32 cellular contexts compared by ENCODE assay signal in genomic region chr3:89679686-89680085, GRCh38.
A peak's percentile ranks its signal among the peaks of the same experiment; 100 is the strongest.
DNase-seq lines count a peak whose midpoint lies in the region; ATAC-seq, FAIRE-seq and TF ChIP-seq lines count a peak whose summit lies in the region.
"Had no signal": no experiment of that assay in that cellular context is flagged by ENCODE, and none has a peak within 500 bp of the region (broad histone marks: within the 10 kb centered on the region; RNA-seq: fewer than 3 reads in every experiment).

No MANE protein-coding gene starts in this region.

- H3K27me3 ChIP-seq in HepG2 (ENCODE audit: control insufficient read depth in 1 of 2, insufficient read depth in 2 of 2, low read length in 2 of 2) (no peaks in the 10 kb centered on the region), right lobe of liver (no peaks in the 10 kb centered on the region), pancreas (no peaks in the 10 kb centered on the region)
- H3K27me3 ChIP-seq: BE2C; BLaER1; BLaER1 treated with 17β-estradiol and CSF1 and Interleukin-3, amounts not matched to agents 10 nM and 100 nM had no signal

- H3K9ac ChIP-seq in HepG2 (ENCODE audit: insufficient read depth, low read depth, low read length) = no peak overlapping the region
- H3K9ac ChIP-seq: BLaER1; BLaER1 treated with 17β-estradiol and CSF1 and Interleukin-3, amounts not matched to agents 10 nM and 100 nM had no signal

- H4K20me1 ChIP-seq in HepG2 (ENCODE audit: insufficient read depth, low read length) = no peaks in the 10 kb centered on the region
- H4K20me1 ChIP-seq: BLaER1; BLaER1 treated with 17β-estradiol and CSF1 and Interleukin-3, amounts not matched to agents 10 nM and 100 nM had no signal

- TF ChIP-seq CTCF in HepG2 (CRISPR knock-in tag; IDR thresholded peaks at IDR 0.05) = no peak
- TF ChIP-seq CTCF in right lobe of liver (IDR thresholded peaks at IDR 0.05) = no peak
- TF ChIP-seq CTCF in pancreas (IDR thresholded peaks at IDR 0.05) = no peak

- in situ Hi-C loops in HepG2 (cut with HindIII; ENCODE audit: extremely low pct_ligation_motif_present, low pct_unique_long_range_greater_than_20kb) = no loop called here

- no peak for ATAC-seq in HepG2
- no peak for ATAC-seq in right lobe of liver
- no peak for ATAC-seq in pancreas
- ATAC-seq: A549; CD8-positive, alpha-beta T cell had no signal

- BruUV-seq in HepG2 (replicated peaks; lab: Mats Ljungman, UMichigan) = no TSS peak

- TF ChIP-seq RAD21 in HepG2 (CRISPR knock-in tag; IDR thresholded peaks at IDR 0.05) = no peak

- intact Hi-C loops in HepG2 (cut with micrococcal nuclease; ENCODE audit: unreplicated experiment) (loop anchor here (10.0 kb wide), 1 partner anchor 115 kb away; no protein-coding TSS in a partner anchor), right lobe of liver (cut with DNase I) (no loop called here), pancreas (cut with DNase I) (no loop called here)

- H3K4me2 ChIP-seq in HepG2 (ENCODE audit: low read depth, low read length) = no peak overlapping the region
- H3K4me2 ChIP-seq: A549; BLaER1; BLaER1 treated with 17β-estradiol and CSF1 and Interleukin-3, amounts not matched to agents 10 nM and 100 nM had no signal

- FAIRE-seq in HepG2 (lab: Jason Lieb, UNC) (no peak), colon (lab: Jason Lieb, UNC) (peak; percentile 18), pancreas (lab: Jason Lieb, UNC) (no peak)
- FAIRE-seq: A204.1, A549, D721Med had no signal

- 2% methylated on average over 3 of the region's 3 CpGs for WGBS in HepG2 (ENCODE audit: low lambda C conversion rate)
- WGBS in right lobe of liver (ENCODE audit: insufficient coverage, low coverage, low lambda C conversion rate, missing lambda C conversion rate) = 34% methylated on average over 3 of the region's 3 CpGs
- 59 to 61% methylated on average over 3 of the region's 3 CpGs for WGBS in pancreas, 2 donors

- TF ChIP-seq POLR2A in HepG2 (IDR thresholded peaks at IDR 0.05; ENCODE audit: insufficient read depth in 1 of 2, low read depth in 2 of 2, low read length in 2 of 2) (no peak), right lobe of liver (IDR thresholded peaks at IDR 0.05) (no peak)

- no peak for TF ChIP-seq EP300 in HepG2 (IDR thresholded peaks at IDR 0.05; ENCODE audit: low read depth in 2 of 2, low read length in 2 of 2)
- no peak for TF ChIP-seq EP300 in HepG2 (CRISPR knock-in tag; IDR thresholded peaks at IDR 0.05; ENCODE audit: borderline replicate concordance)

- H3K27ac ChIP-seq in HepG2 (ENCODE audit: extremely low read length, insufficient read depth, low read length) = no peak overlapping the region
- no peak overlapping the region for H3K27ac ChIP-seq in right lobe of liver
- no peak overlapping the region for H3K27ac ChIP-seq in pancreas
- H3K27ac ChIP-seq: 22Rv1; A549; BLaER1; BLaER1 treated with 17β-estradiol and CSF1 and Interleukin-3, amounts not matched to agents 10 nM and 100 nM; C4-2B had no signal

- no peak overlapping the region for H2AFZ ChIP-seq in HepG2 (ENCODE audit: low read length)

- H3K4me1 ChIP-seq in HepG2 (ENCODE audit: insufficient read depth, low read length) = no peaks in the 10 kb centered on the region
- H3K4me1 ChIP-seq in right lobe of liver = no peaks in the 10 kb centered on the region
- no peaks in the 10 kb centered on the region for H3K4me1 ChIP-seq in pancreas
- H3K4me1 ChIP-seq: A549; BE2C; BLaER1; BLaER1 treated with 17β-estradiol and CSF1 and Interleukin-3, amounts not matched to agents 10 nM and 100 nM; Caco-2 had no signal

- H3K9me3 ChIP-seq in HepG2 (ENCODE audit: low read length) (no peaks in the 10 kb centered on the region), right lobe of liver (no peaks in the 10 kb centered on the region), pancreas (no peaks in the 10 kb centered on the region)
- H3K9me3 ChIP-seq: A549; BE2C; BLaER1; BLaER1 treated with 17β-estradiol and CSF1 and Interleukin-3, amounts not matched to agents 10 nM and 100 nM; Caco-2 had no signal

- no peaks in the 10 kb centered on the region for H3K79me2 ChIP-seq in HepG2 (ENCODE audit: insufficient read depth, low read length)

- H3K36me3 ChIP-seq in HepG2 (replicated peaks in 1 of 2; ENCODE audit: control insufficient read depth in 1 of 2, insufficient read depth in 2 of 2, low read length in 2 of 2) = no peaks in the 10 kb centered on the region
- H3K36me3 ChIP-seq in right lobe of liver = no peaks in the 10 kb centered on the region
- H3K36me3 ChIP-seq in pancreas = no peaks in the 10 kb centered on the region
- H3K36me3 ChIP-seq: BE2C; BLaER1; BLaER1 treated with 17β-estradiol and CSF1 and Interleukin-3, amounts not matched to agents 10 nM and 100 nM had no signal

- CTCF ChIA-PET in HepG2 (lab: Yijun Ruan, JAX; ENCODE audit: low intra/inter-chr PET ratio, low total read pairs) = no interaction called here

- POLR2A ChIA-PET in HepG2 (lab: Yijun Ruan, JAX) = no interaction called here

- no peak overlapping the region for H3K4me3 ChIP-seq in HepG2 (replicated peaks in 1 of 3; ENCODE audit: insufficient read depth in 1 of 3, low read depth in 2 of 3, low read length in 3 of 3)
- H3K4me3 ChIP-seq in right lobe of liver = no peak overlapping the region
- no peak overlapping the region for H3K4me3 ChIP-seq in pancreas
- H3K4me3 ChIP-seq: A549; BLaER1; BLaER1 treated with 17β-estradiol and CSF1 and Interleukin-3, amounts not matched to agents 10 nM and 100 nM had no signal

- peak; percentile 15 for DNase-seq in DMS53 (lab: John Stamatoyannopoulos, UW)
- DNase-seq in DMS53 treated with DMSO at 0.1 percent for 48 hours (lab: John Stamatoyannopoulos, UW; ENCODE audit: unreplicated experiment) = no peak
- no peak for DNase-seq in HepG2 (ENCODE audit: low spot score)
- DNase-seq in right lobe of liver = no peak
- no peak for DNase-seq in pancreas
- DNase-seq: 8988T; ACHN; AML-193; BE2C; C1 segment of cervical spinal cord; Caco-2; Calu3; CD4-positive, alpha-beta memory T cell; CD4-positive, alpha-beta T cell; CD4-positive, CD25-positive, alpha-beta regulatory T cell; CD8-positive, alpha-beta memory T cell; CD8-positive, alpha-beta T cell; COR-L47; DMS 273 treated with DMSO at 0.1 percent for 48 hours; DMS153; DMS79; DMS79 treated with DMSO at 0.1 percent for 48 hours; DND-41; EL had no signal

TF ChIP-seq in HepG2, 621 proteins besides CTCF, POLR2A, EP300 and RAD21:
- TF ChIP-seq ZNF160 (CRISPR knock-in tag; IDR thresholded peaks at IDR 0.05) (no peak), CREB1 (IDR thresholded peaks at IDR 0.05) (peak; percentile 53), CREB1 (CRISPR knock-in tag; IDR thresholded peaks at IDR 0.05) (no peak), ATF7 (IDR thresholded peaks at IDR 0.05) (peak; percentile 65), ATF7 (CRISPR knock-in tag; IDR thresholded peaks at IDR 0.05) (no peak)
